1 cellular context compared by ENCODE assay signal in the genomic region with DNA sequence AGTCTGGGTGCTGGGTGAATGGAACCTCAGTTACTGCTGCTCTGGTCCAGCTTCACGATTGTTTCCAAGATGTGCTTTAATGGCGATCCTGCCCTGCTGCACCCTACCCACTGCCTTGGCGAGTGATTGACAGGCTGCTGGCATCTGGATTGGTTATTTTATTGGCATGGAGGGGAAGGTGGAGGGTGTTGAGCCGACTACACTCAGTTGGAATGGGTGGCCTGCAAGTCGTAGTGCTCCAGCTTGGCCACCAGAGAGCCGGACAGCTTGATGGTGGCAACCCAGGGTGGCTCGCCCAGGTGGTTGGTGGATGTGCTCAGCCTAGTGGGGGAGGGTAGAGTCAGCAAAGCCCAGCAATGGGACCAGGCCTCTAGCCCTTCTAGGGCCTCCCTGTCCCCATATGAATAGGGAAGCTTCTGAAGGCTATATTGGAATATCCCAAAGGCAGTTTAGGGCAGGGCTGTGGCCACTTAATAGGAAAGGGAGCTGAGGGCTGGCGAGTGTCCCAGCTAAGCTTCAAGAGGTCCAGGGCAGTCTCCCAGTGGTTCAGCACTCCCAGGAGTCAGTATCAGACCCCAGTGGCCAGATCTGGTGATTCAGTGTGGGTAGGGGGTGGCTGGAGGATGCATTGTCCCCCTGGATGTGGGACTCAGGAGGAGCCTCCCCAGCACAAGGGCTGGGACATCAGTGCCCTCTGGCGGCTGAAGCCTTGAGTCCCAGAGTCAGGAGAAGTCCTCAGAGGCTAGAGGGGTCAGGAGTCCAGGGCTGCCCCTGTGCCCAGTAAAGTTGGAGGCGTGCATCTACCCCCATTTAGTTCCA.
TF ChIP-seq lines count a peak whose summit lies in the region.

No MANE protein-coding gene starts in this region.

TF ChIP-seq in HepG2, 621 proteins besides CTCF, POLR2A, EP300 and RAD21:
- TF ChIP-seq SMC3 (IDR thresholded peaks at IDR 0.05; ENCODE audit: low read length) = 0 out of 2 replicates have a peak, but pooled peaks have one; percentile 18
- TF ChIP-seq STAG1 (CRISPR knock-in tag; IDR thresholded peaks at IDR 0.05) = peak; percentile 53
- peak; percentile 18 for TF ChIP-seq XRCC5 (optimal IDR thresholded peaks at IDR 0.05; ENCODE audit: low read length)
- TF ChIP-seq ZNF589 (CRISPR knock-in tag; conservative IDR thresholded peaks at IDR 0.05) = no peak
- TF ChIP-seq CREBL2 (CRISPR knock-in tag; IDR thresholded peaks at IDR 0.05; ENCODE audit: borderline replicate concordance) = no peak
- no peak for TF ChIP-seq ATM (IDR thresholded peaks at IDR 0.05; ENCODE audit: borderline replicate concordance)
